Comparison of ENCODE assay signal across 8 cellular contexts in the genomic region with DNA sequence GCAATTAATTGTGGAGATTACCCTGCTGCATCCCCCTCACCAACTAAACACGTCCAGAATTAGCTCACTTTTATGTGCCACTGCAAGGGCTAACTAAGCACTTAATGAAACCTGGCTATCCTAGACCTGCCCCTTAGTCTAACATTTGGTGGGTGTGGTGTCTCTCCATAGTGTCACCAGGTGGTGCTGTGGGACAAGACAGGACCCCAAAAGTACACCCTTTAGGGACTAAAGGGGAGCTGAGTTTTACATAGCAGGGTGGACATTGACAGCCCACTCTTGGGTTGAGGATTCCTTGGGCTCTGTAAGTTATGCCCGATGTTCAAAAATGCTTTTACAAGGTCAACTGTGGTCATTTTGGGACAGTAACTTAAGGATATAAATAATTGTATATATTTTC. TPM values are rescaled to one million over a fixed set of nuclear protein-coding genes. Genes with fewer than 3 reads are reported as not detected.
A peak's percentile ranks its signal among the peaks of the same experiment; 100 is the strongest.
DNase-seq lines count a peak whose midpoint lies in the region; ATAC-seq and TF ChIP-seq lines count a peak whose summit lies in the region.

No MANE protein-coding gene starts in this region.

- CTCF ChIA-PET in Panc1 (lab: Charles Lee): interaction anchor here (0.8 to 1.2 kb wide), 2 partner anchors 16 kb away, joined by 4 read pairs; no protein-coding TSS in a partner anchor

- H3K4me3 ChIP-seq in AG10803 (ENCODE audit: low read length): no peak overlapping the region
- H3K4me3 ChIP-seq in GM12864 (ENCODE audit: low read depth, low read length): no peak overlapping the region
- H3K4me3 ChIP-seq in Panc1 (ENCODE audit: low read depth in 2 of 2, low read length in 2 of 2): no peak overlapping the region
- H3K4me3 ChIP-seq in foreskin fibroblast (ENCODE audit: low read depth in 1 of 2, low read length in 2 of 2): no peak overlapping the region
- H3K4me3 ChIP-seq in uterus: no peak overlapping the region

- H3K4me1 ChIP-seq in Panc1 (ENCODE audit: control insufficient read depth, insufficient read depth, low read length) (peaks cover 11% of the 10 kb centered on the region; the same call in 1 of the 2 replicates), uterus (peaks cover 0 to 4% of the 10 kb centered on the region in 2 donors)

- no TSS peak for BruUV-seq in Panc1 (replicated peaks; lab: Mats Ljungman, UMichigan)

- intact Hi-C loops in Panc1 (cut with micrococcal nuclease; ENCODE audit: unreplicated experiment) (no loop called here), uterus (cut with DNase I; ENCODE audit: low total_unique reads) (no loop called here)

- H3K9me3 ChIP-seq in Panc1 (ENCODE audit: control insufficient read depth, insufficient read depth, low read depth, low read length) (no peaks in the 10 kb centered on the region), uterus (no peaks in the 10 kb centered on the region)

- no peak for ATAC-seq in Panc1
- no peak for ATAC-seq in GM21723 (IDR thresholded peaks at IDR 0.05; ENCODE audit: unreplicated experiment)

- H3K36me3 ChIP-seq in Panc1 (ENCODE audit: control insufficient read depth, insufficient read depth, low read length) (peaks cover 58% of the 10 kb centered on the region), uterus (no peaks in the 10 kb centered on the region)

- TF ChIP-seq CTCF in AG10803 (conservative IDR thresholded peaks at IDR 0.05; ENCODE audit: low read length): peak; percentile 44
- peak; percentile 47 for TF ChIP-seq CTCF in GM12864 (IDR thresholded peaks at IDR 0.05; ENCODE audit: low read depth, low read length, missing control alignments)
- peak; percentile 65 for TF ChIP-seq CTCF in Panc1 (IDR thresholded peaks at IDR 0.05)
- peak; percentile 26 for TF ChIP-seq CTCF in foreskin fibroblast (IDR thresholded peaks at IDR 0.05; ENCODE audit: low read depth, low read length)
- peak in 1 of 4 experiments; percentile 2 for TF ChIP-seq CTCF in uterus (IDR thresholded peaks at IDR 0.05)

- in situ Hi-C loops in Panc1 (cut with HindIII; ENCODE audit: low pct_unique_long_range_greater_than_20kb, low sequenced_read_pairs): no loop called here

- POLR2A ChIA-PET in Panc1 (lab: Charles Lee): no interaction called here

- H3K27me3 ChIP-seq in Panc1 (ENCODE audit: control insufficient read depth, insufficient read depth, low read length) (no peaks in the 10 kb centered on the region), uterus (no peaks in the 10 kb centered on the region)

- peak; percentile 12 for DNase-seq in AG10803 (ENCODE audit: low read depth)
- no peak for DNase-seq in GM12864 (ENCODE audit: low read depth)
- DNase-seq in Panc1 (ENCODE audit: low read depth, low spot score): no peak
- DNase-seq in foreskin fibroblast: peak in 1 of 2 donors; percentile 40
- DNase-seq in NCI-H510A (lab: John Stamatoyannopoulos, UW): no peak
- DNase-seq in uterus: no peak
- no peak for DNase-seq in hypothalamus (lab: John Stamatoyannopoulos, UW)

- TF ChIP-seq POLR2A in uterus (IDR thresholded peaks at IDR 0.05): no peak

- no peak overlapping the region for H3K27ac ChIP-seq in Panc1 (ENCODE audit: low read length)
- H3K27ac ChIP-seq in uterus: no peak overlapping the region

RNA-seq across cellular contexts. Expression of a gene that starts 5.7 kb away (rescaled TPM):
- total RNA-seq in Panc1 (2021; ENCODE audit: unreplicated experiment) (220 TPM), uterus (100 to 1,000 TPM in 3 of 4 donors, 10 to 100 TPM in 1; 67.1 to 235 (median 171) TPM)
- 164 TPM for polyA plus RNA-seq in Panc1 (2012; ENCODE audit: insufficient read length)
